ENCODE assay signal across 20 cellular contexts in genomic region chr14:54444701-54445100, GRCh38. TPM values are rescaled to one million over a fixed set of nuclear protein-coding genes. Genes with fewer than 3 reads are reported as not detected.
A peak's percentile ranks its signal among the peaks of the same experiment; 100 is the strongest.
DNase-seq lines count a peak whose midpoint lies in the region; ATAC-seq and TF ChIP-seq lines count a peak whose summit lies in the region.
"Had no signal": no experiment of that assay in that cellular context is flagged by ENCODE, and none has a peak within 500 bp of the region (broad histone marks: within the 10 kb centered on the region; RNA-seq: fewer than 3 reads in every experiment).

No MANE protein-coding gene starts in this region.

- no peaks in the 10 kb centered on the region for H3K27me3 ChIP-seq in PC-9 (ENCODE audit: insufficient read depth, low read depth)
- H3K27me3 ChIP-seq: BLaER1 had no signal

- no peaks in the 10 kb centered on the region for H3K36me3 ChIP-seq in PC-9 (ENCODE audit: low read depth)
- H3K36me3 ChIP-seq: BLaER1 had no signal

- intact Hi-C loops in PC-9 (cut with micrococcal nuclease; ENCODE audit: unreplicated experiment) = loop anchor here (10.0 kb wide), 1 partner anchor 330 kb away; no protein-coding TSS in a partner anchor

- H3K4me3 Mint-ChIP-seq in neural crest cell = peak overlapping the region; percentile 44
- H3K4me3 Mint-ChIP-seq in activated CD8-positive, alpha-beta memory T cell treated with anti-CD3 and anti-CD28 coated beads, Interleukin-2, amount 10 ng/mL, durations not matched to agents 7 days and 5 days = no peak overlapping the region
- H3K4me3 Mint-ChIP-seq: H9 had no signal

- H3K36me3 Mint-ChIP-seq in neural crest cell (ENCODE audit: low read depth) = peaks cover 5% of the 10 kb centered on the region
- H3K36me3 Mint-ChIP-seq in activated CD8-positive, alpha-beta memory T cell treated with anti-CD3 and anti-CD28 coated beads, Interleukin-2, amount 10 ng/mL, durations not matched to agents 7 days and 5 days = peaks cover 8% of the 10 kb centered on the region

- H3K27ac ChIP-seq in RWPE1 (peak overlapping the region; percentile 36), PC-9 (no peak overlapping the region)
- H3K27ac ChIP-seq: BLaER1 had no signal

- peaks cover 11% of the 10 kb centered on the region for H3K79me2 ChIP-seq in PC-9 (ENCODE audit: low read depth)

- peaks cover 32% of the 10 kb centered on the region for H3K4me1 ChIP-seq in PC-9 (replicated peaks; ENCODE audit: insufficient read depth)

- no peaks in the 10 kb centered on the region for H4K20me1 ChIP-seq in PC-9 (ENCODE audit: insufficient read depth)

- DNase-seq in AG10803 (ENCODE audit: low read depth) (peak; percentile 89), RWPE1 (ENCODE audit: low spot score) (no peak), fibroblast of mammary gland (ENCODE audit: low read depth) (peak; percentile 70), neural crest cell (ENCODE audit: low read depth, low spot score) (no peak), PC-9 (no peak), NCI-H1694 treated with DMSO at 0.1 percent for 48 hours (lab: John Stamatoyannopoulos, UW) (no peak)
- DNase-seq in activated CD8-positive, alpha-beta memory T cell treated with anti-CD3 and anti-CD28 coated beads, Interleukin-2, amount 10 ng/mL, durations not matched to agents 7 days and 5 days = no peak
- DNase-seq: DMS 273 treated with DMSO at 0.1 percent for 48 hours; EL; H9; KBM-7; NCI-H1048; NCI-H146; NCI-H2107; NCI-H345; NCI-H526 treated with DMSO at 0.1 percent for 48 hours; NK-92 treated with Interleukin-12 subunit alpha and Interleukin-12 subunit beta, amount 100 ng/mL, for 24 hours; OCI-M1 had no signal

- H3K9me3 ChIP-seq in PC-9 (ENCODE audit: insufficient read depth, low read depth) = no peaks in the 10 kb centered on the region
- H3K9me3 ChIP-seq: BLaER1 had no signal

- CTCF ChIA-PET in RWPE1 (lab: Yijun Ruan, JAX) = no interaction called here
- CTCF ChIA-PET in PC-9 (lab: Charles Lee) = no interaction called here
- CTCF ChIA-PET in activated CD8-positive, alpha-beta memory T cell treated with anti-CD3 and anti-CD28 coated beads, Interleukin-2, amount 10 ng/mL, durations not matched to agents 7 days and 5 days (lab: Charles Lee) = interaction anchor here (2.0 kb wide), 1 partner anchor 12 kb away, joined by 4 read pairs; no protein-coding TSS in a partner anchor

- H3K4me3 ChIP-seq in AG10803 (ENCODE audit: low read length) (peak overlapping the region; percentile 33), fibroblast of mammary gland (ENCODE audit: control insufficient read depth, low read depth, low read length) (no peak overlapping the region), PC-9 (no peak overlapping the region)
- H3K4me3 ChIP-seq: BLaER1 had no signal

- no peaks in the 10 kb centered on the region for H3K27me3 Mint-ChIP-seq in neural crest cell (ENCODE audit: low read depth)
- peaks cover 30% of the 10 kb centered on the region for H3K27me3 Mint-ChIP-seq in activated CD8-positive, alpha-beta memory T cell treated with anti-CD3 and anti-CD28 coated beads, Interleukin-2, amount 10 ng/mL, durations not matched to agents 7 days and 5 days

- peaks cover 23% of the 10 kb centered on the region; the same call in 1 of the 2 replicates for H3F3A ChIP-seq in PC-9 (ENCODE audit: insufficient read depth, low read depth)

- H3K9me3 Mint-ChIP-seq in neural crest cell = no peaks in the 10 kb centered on the region
- no peaks in the 10 kb centered on the region for H3K9me3 Mint-ChIP-seq in activated CD8-positive, alpha-beta memory T cell treated with anti-CD3 and anti-CD28 coated beads, Interleukin-2, amount 10 ng/mL, durations not matched to agents 7 days and 5 days (ENCODE audit: low read depth)
- H3K9me3 Mint-ChIP-seq: H9 had no signal

- TF ChIP-seq CTCF in AG10803 (conservative IDR thresholded peaks at IDR 0.05; ENCODE audit: low read length) (no peak), RWPE1 (conservative IDR thresholded peaks at IDR 0.05; ENCODE audit: low read depth) (no peak), fibroblast of mammary gland (conservative IDR thresholded peaks at IDR 0.05; ENCODE audit: control insufficient read depth, insufficient read depth, low read depth, low read length) (no peak), neural crest cell (conservative IDR thresholded peaks at IDR 0.05) (no peak), PC-9 (conservative IDR thresholded peaks at IDR 0.05) (no peak)

- no TSS peak for BruUV-seq in PC-9 (replicated peaks; lab: Mats Ljungman, UMichigan)

- no peak overlapping the region for H2AFZ ChIP-seq in PC-9

- H3K4me2 ChIP-seq in PC-9 = no peak overlapping the region
- H3K4me2 ChIP-seq: BLaER1 had no signal

- no peak for ATAC-seq in activated CD8-positive, alpha-beta memory T cell treated with anti-CD3 and anti-CD28 coated beads, Interleukin-2, amount 10 ng/mL, durations not matched to agents 7 days and 5 days
- no peak for ATAC-seq in GM19035 (IDR thresholded peaks at IDR 0.05; ENCODE audit: unreplicated experiment)

- no peaks in the 10 kb centered on the region for H3K9me2 ChIP-seq in PC-9 (ENCODE audit: insufficient read depth)

- H3K4me1 Mint-ChIP-seq in neural crest cell = peaks cover 25% of the 10 kb centered on the region
- peaks cover 20% of the 10 kb centered on the region for H3K4me1 Mint-ChIP-seq in activated CD8-positive, alpha-beta memory T cell treated with anti-CD3 and anti-CD28 coated beads, Interleukin-2, amount 10 ng/mL, durations not matched to agents 7 days and 5 days

- H3K27ac Mint-ChIP-seq in neural crest cell (ENCODE audit: unreplicated experiment) = no peak overlapping the region
- no peak overlapping the region for H3K27ac Mint-ChIP-seq in activated CD8-positive, alpha-beta memory T cell treated with anti-CD3 and anti-CD28 coated beads, Interleukin-2, amount 10 ng/mL, durations not matched to agents 7 days and 5 days
- H3K27ac Mint-ChIP-seq: H9 had no signal

- POLR2A ChIA-PET in RWPE1 (lab: Yijun Ruan, JAX; ENCODE audit: low non-redundant PET) = no interaction called here
- POLR2A ChIA-PET in PC-9 (lab: Charles Lee; ENCODE audit: unreplicated experiment) = no interaction called here

RNA-seq across cellular contexts. Expression of gene CNIH1, which starts 3.5 kb away (rescaled TPM):
- total RNA-seq in neural crest cell (118 and 120 TPM in 2 replicates), PC-9 (2021) (70.6 and 114 TPM in 2 replicates)
- 10 to 100 TPM; 39.8 to 61.9 TPM for total RNA-seq in activated CD8-positive, alpha-beta memory T cell treated with anti-CD3 and anti-CD28 coated beads, Interleukin-2, amount 10 ng/mL, durations not matched to agents 7 days and 5 days

RNA-seq across cellular contexts. Expression of gene GMFB, which starts 44.1 kb away (rescaled TPM):
- 64.8 and 68.5 TPM in 2 replicates for total RNA-seq in neural crest cell
- total RNA-seq in PC-9 (2021) = 32.2 and 35.5 TPM in 2 replicates
- 10 to 100 TPM; 29.7 to 31.2 TPM for total RNA-seq in activated CD8-positive, alpha-beta memory T cell treated with anti-CD3 and anti-CD28 coated beads, Interleukin-2, amount 10 ng/mL, durations not matched to agents 7 days and 5 days

RNA-seq across cellular contexts. Expression of gene CDKN3, which starts 47.9 kb away (rescaled TPM):
- 39.4 and 43.8 TPM in 2 replicates for total RNA-seq in neural crest cell
- total RNA-seq in PC-9 (2021) = 61.1 and 105 TPM in 2 replicates
- 10 to 100 TPM; 82.6 to 96.0 TPM for total RNA-seq in activated CD8-positive, alpha-beta memory T cell treated with anti-CD3 and anti-CD28 coated beads, Interleukin-2, amount 10 ng/mL, durations not matched to agents 7 days and 5 days

Comparison
In these comparisons a context has a peak if more than half of its experiments do, and no peak if none do; other contexts are left out.
1. DNase-seq: peak in AG10803 (single experiment) and fibroblast of mammary gland (single experiment); none in RWPE1 (single experiment), neural crest cell (single experiment), PC-9 (0 of 2), activated CD8-positive, alpha-beta memory T cell treated with anti-CD3 and anti-CD28 coated beads, Interleukin-2, amount 10 ng/mL, durations not matched to agents 7 days and 5 days (single experiment) and NCI-H1694 treated with DMSO at 0.1 percent for 48 hours (single experiment).